ENCODE assay signal across 1 cellular context in the genomic region with DNA sequence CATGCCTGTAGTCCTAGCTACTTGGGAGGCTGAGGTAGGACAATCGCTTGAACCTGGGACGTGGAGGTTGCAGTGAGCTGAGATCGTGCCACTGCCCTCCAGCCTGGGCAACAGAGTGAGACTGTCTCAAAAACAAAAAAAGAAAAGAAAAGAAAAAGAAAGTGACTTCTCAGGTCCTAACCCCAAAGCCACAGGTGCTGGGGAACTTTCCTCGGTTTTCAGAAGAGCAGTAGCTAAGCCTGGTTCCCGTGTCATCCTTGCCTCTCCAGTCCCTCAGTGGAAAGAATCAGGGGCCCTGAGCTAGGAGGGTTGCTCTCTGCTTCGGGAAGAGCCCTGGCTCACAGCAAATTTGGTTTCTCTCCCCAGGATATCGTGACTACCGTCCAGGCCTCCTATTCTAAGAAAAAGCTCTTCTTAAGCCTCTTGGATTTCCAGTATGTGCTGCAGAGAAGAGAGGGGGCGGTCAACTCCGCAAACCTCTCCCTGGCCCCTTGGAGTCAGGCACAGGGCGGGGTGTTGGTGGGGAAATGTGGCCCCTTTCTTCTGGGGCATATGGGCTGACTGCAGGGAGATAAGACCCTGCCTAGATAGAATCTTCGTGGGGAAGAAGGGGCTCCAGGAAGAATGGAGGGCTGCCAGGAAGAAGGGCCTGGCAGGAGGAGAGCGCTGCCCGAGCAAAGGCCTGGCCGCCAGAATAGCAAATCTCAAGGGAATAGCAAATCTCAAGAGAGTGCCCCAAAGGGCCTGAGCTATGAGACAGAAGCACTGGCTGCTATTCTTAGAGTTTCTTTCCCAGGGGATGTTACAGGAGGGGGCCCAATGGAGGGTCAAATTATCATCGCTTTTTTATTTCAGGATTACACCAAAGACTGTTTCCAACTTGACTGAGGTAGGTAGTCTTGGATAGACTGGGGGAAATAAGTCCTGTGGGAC.
A peak's percentile ranks its signal among the peaks of the same experiment; 100 is the strongest.
TF ChIP-seq lines count a peak whose summit lies in the region.

No MANE protein-coding gene starts in this region.

TF ChIP-seq in GM12878, 131 proteins besides CTCF, POLR2A, EP300 and RAD21 (continued from another document and continues in another):
- TF ChIP-seq, protein P1, sequence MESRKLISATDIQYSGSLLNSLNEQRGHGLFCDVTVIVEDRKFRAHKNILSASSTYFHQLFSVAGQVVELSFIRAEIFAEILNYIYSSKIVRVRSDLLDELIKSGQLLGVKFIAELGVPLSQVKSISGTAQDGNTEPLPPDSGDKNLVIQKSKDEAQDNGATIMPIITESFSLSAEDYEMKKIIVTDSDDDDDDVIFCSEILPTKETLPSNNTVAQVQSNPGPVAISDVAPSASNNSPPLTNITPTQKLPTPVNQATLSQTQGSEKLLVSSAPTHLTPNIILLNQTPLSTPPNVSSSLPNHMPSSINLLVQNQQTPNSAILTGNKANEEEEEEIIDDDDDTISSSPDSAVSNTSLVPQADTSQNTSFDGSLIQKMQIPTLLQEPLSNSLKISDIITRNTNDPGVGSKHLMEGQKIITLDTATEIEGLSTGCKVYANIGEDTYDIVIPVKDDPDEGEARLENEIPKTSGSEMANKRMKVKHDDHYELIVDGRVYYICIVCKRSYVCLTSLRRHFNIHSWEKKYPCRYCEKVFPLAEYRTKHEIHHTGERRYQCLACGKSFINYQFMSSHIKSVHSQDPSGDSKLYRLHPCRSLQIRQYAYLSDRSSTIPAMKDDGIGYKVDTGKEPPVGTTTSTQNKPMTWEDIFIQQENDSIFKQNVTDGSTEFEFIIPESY (IDR thresholded peaks at IDR 0.05), result no peak
- peak; percentile 36; the same call in 1 of the 2 replicates for TF ChIP-seq MTA2 (IDR thresholded peaks at IDR 0.05; ENCODE audit: low read depth)
- TF ChIP-seq REST (IDR thresholded peaks at IDR 0.05; ENCODE audit: low read depth, low read length), result no peak
- no peak for TF ChIP-seq CREM (IDR thresholded peaks at IDR 0.05; ENCODE audit: low read depth)
- TF ChIP-seq, protein P2, sequence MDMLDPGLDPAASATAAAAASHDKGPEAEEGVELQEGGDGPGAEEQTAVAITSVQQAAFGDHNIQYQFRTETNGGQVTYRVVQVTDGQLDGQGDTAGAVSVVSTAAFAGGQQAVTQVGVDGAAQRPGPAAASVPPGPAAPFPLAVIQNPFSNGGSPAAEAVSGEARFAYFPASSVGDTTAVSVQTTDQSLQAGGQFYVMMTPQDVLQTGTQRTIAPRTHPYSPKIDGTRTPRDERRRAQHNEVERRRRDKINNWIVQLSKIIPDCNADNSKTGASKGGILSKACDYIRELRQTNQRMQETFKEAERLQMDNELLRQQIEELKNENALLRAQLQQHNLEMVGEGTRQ (IDR thresholded peaks at IDR 0.05; ENCODE audit: borderline replicate concordance, low read depth, low read length), result no peak
- TF ChIP-seq STAT1 (conservative IDR thresholded peaks at IDR 0.05), result 0 out of 2 replicates have a peak, but pooled peaks have one; percentile 42
- no peak for TF ChIP-seq CBX3 (IDR thresholded peaks at IDR 0.05; ENCODE audit: borderline replicate concordance, low read depth)
- TF ChIP-seq TBL1XR1 (IDR thresholded peaks at IDR 0.05; ENCODE audit: low read depth, low read length), result no peak
- no peak for TF ChIP-seq RCOR1 (conservative IDR thresholded peaks at IDR 0.05; ENCODE audit: low read depth, low read length)
- TF ChIP-seq SUZ12 (IDR thresholded peaks at IDR 0.05; ENCODE audit: unreplicated experiment), result no peak
- TF ChIP-seq, protein P3, sequence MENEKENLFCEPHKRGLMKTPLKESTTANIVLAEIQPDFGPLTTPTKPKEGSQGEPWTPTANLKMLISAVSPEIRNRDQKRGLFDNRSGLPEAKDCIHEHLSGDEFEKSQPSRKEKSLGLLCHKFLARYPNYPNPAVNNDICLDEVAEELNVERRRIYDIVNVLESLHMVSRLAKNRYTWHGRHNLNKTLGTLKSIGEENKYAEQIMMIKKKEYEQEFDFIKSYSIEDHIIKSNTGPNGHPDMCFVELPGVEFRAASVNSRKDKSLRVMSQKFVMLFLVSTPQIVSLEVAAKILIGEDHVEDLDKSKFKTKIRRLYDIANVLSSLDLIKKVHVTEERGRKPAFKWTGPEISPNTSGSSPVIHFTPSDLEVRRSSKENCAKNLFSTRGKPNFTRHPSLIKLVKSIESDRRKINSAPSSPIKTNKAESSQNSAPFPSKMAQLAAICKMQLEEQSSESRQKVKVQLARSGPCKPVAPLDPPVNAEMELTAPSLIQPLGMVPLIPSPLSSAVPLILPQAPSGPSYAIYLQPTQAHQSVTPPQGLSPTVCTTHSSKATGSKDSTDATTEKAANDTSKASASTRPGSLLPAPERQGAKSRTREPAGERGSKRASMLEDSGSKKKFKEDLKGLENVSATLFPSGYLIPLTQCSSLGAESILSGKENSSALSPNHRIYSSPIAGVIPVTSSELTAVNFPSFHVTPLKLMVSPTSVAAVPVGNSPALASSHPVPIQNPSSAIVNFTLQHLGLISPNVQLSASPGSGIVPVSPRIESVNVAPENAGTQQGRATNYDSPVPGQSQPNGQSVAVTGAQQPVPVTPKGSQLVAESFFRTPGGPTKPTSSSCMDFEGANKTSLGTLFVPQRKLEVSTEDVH (IDR thresholded peaks at IDR 0.05; ENCODE audit: low read depth, partially characterized antibody), result peak; percentile 36
- TF ChIP-seq, protein P4, sequence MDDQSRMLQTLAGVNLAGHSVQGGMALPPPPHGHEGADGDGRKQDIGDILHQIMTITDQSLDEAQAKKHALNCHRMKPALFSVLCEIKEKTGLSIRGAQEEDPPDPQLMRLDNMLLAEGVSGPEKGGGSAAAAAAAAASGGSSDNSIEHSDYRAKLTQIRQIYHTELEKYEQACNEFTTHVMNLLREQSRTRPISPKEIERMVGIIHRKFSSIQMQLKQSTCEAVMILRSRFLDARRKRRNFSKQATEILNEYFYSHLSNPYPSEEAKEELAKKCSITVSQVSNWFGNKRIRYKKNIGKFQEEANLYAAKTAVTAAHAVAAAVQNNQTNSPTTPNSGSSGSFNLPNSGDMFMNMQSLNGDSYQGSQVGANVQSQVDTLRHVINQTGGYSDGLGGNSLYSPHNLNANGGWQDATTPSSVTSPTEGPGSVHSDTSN (IDR thresholded peaks at IDR 0.05; ENCODE audit: insufficient replicate concordance, low read depth, low read length), result no peak
- peak; percentile 68; the same call in 1 of the 2 replicates for TF ChIP-seq ZNF24 (IDR thresholded peaks at IDR 0.05)
- TF ChIP-seq JUND (IDR thresholded peaks at IDR 0.05; ENCODE audit: low read depth, low read length), result no peak
- TF ChIP-seq NR2C1 (IDR thresholded peaks at IDR 0.05), result no peak
- no peak for TF ChIP-seq SMAD5 (IDR thresholded peaks at IDR 0.05; ENCODE audit: low read depth)
- no peak; the same call in 1 of the 2 replicates for TF ChIP-seq DPF2 (IDR thresholded peaks at IDR 0.05)
- no peak for TF ChIP-seq CEBPZ (IDR thresholded peaks at IDR 0.05; ENCODE audit: low read depth, low read length)
- TF ChIP-seq CHD1 (IDR thresholded peaks at IDR 0.05; ENCODE audit: low read depth, low read length), result no peak
- TF ChIP-seq, protein P5, sequence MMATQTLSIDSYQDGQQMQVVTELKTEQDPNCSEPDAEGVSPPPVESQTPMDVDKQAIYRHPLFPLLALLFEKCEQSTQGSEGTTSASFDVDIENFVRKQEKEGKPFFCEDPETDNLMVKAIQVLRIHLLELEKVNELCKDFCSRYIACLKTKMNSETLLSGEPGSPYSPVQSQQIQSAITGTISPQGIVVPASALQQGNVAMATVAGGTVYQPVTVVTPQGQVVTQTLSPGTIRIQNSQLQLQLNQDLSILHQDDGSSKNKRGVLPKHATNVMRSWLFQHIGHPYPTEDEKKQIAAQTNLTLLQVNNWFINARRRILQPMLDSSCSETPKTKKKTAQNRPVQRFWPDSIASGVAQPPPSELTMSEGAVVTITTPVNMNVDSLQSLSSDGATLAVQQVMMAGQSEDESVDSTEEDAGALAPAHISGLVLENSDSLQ (IDR thresholded peaks at IDR 0.05), result no peak
- TF ChIP-seq TCF12 (IDR thresholded peaks at IDR 0.05; ENCODE audit: low read depth, low read length), result peak; percentile 87
- no peak for TF ChIP-seq RFX5 (IDR thresholded peaks at IDR 0.05; ENCODE audit: low read depth, low read length)
- no peak for TF ChIP-seq SIN3A (IDR thresholded peaks at IDR 0.05; ENCODE audit: low read depth, low read length)
- peak; percentile 28; the same call in 1 of the 2 replicates for TF ChIP-seq NFIC (IDR thresholded peaks at IDR 0.05; ENCODE audit: low read depth, low read length)
- no peak for TF ChIP-seq NRF1 (conservative IDR thresholded peaks at IDR 0.05; ENCODE audit: low read depth, low read length)
- TF ChIP-seq NFYA (IDR thresholded peaks at IDR 0.05; ENCODE audit: borderline replicate concordance, low read depth, low read length), result no peak
- TF ChIP-seq PML (IDR thresholded peaks at IDR 0.05; ENCODE audit: low read length), result no peak
- TF ChIP-seq MEF2B (IDR thresholded peaks at IDR 0.05; ENCODE audit: partially characterized antibody, poor library complexity, severe bottlenecking), result peak; percentile 100
- TF ChIP-seq, protein P6, sequence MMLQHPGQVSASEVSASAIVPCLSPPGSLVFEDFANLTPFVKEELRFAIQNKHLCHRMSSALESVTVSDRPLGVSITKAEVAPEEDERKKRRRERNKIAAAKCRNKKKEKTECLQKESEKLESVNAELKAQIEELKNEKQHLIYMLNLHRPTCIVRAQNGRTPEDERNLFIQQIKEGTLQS (IDR thresholded peaks at IDR 0.05; ENCODE audit: borderline replicate concordance, extremely low read depth, low read depth, low read length), result no peak
- no peak for TF ChIP-seq CBX5 (IDR thresholded peaks at IDR 0.05; ENCODE audit: low read depth)
- no peak for TF ChIP-seq SP1 (IDR thresholded peaks at IDR 0.05; ENCODE audit: low read depth, low read length)
- no peak for TF ChIP-seq SRF (IDR thresholded peaks at IDR 0.05; ENCODE audit: low read depth in 2 of 2, low read length in 2 of 2)
- no peak for TF ChIP-seq EGR1 (IDR thresholded peaks at IDR 0.05; ENCODE audit: borderline replicate concordance in 1 of 2, low read depth in 2 of 2, low read length in 2 of 2)
- no peak for TF ChIP-seq ZSCAN29 (IDR thresholded peaks at IDR 0.05)
- TF ChIP-seq MYC (IDR thresholded peaks at IDR 0.05; ENCODE audit: insufficient read depth, insufficient read length, insufficient replicate concordance, low read length, severe bottlenecking), result no peak
- TF ChIP-seq RAD51 (IDR thresholded peaks at IDR 0.05), result no peak
- TF ChIP-seq IKZF2 (IDR thresholded peaks at IDR 0.05), result peak; percentile 71 to 83
- TF ChIP-seq MYB (IDR thresholded peaks at IDR 0.05; ENCODE audit: borderline replicate concordance, low read depth, low read length), result no peak
- no peak for TF ChIP-seq USF1 (IDR thresholded peaks at IDR 0.05; ENCODE audit: borderline replicate concordance, extremely low read length, insufficient read depth, low read depth, low read length)
- no peak for TF ChIP-seq ZNF384 (IDR thresholded peaks at IDR 0.05; ENCODE audit: borderline replicate concordance, low read depth, low read length)
